ENCODE assay signal across 1 cellular context in genomic region chr1:6579374-6580118, GRCh38.
TF ChIP-seq lines count a peak whose summit lies in the region.

TSS of gene ZBTB48 (plus strand) at chr1:6579994. CDS start at chr1:6580610, 616 bp downstream.

TF ChIP-seq in HepG2, 621 proteins besides CTCF, POLR2A, EP300 and RAD21 (continued from another document and continues in another):
- TF ChIP-seq, protein P1, sequence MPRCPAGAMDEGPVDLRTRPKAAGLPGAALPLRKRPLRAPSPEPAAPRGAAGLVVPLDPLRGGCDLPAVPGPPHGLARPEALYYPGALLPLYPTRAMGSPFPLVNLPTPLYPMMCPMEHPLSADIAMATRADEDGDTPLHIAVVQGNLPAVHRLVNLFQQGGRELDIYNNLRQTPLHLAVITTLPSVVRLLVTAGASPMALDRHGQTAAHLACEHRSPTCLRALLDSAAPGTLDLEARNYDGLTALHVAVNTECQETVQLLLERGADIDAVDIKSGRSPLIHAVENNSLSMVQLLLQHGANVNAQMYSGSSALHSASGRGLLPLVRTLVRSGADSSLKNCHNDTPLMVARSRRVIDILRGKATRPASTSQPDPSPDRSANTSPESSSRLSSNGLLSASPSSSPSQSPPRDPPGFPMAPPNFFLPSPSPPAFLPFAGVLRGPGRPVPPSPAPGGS (CRISPR knock-in tag; IDR thresholded peaks at IDR 0.05), result no peak
- TF ChIP-seq PPARG (CRISPR knock-in tag; conservative IDR thresholded peaks at IDR 0.05) (no peak), NR0B2 (CRISPR knock-in tag; IDR thresholded peaks at IDR 0.05) (no peak), POGZ (CRISPR knock-in tag; IDR thresholded peaks at IDR 0.05) (no peak; the same call in 1 of the 2 replicates), ZNF558 (CRISPR knock-in tag; IDR thresholded peaks at IDR 0.05; ENCODE audit: borderline replicate concordance) (no peak), SRF (IDR thresholded peaks at IDR 0.05; ENCODE audit: low read depth, low read length) (no peak), ZNF430 (CRISPR knock-in tag; IDR thresholded peaks at IDR 0.05) (peak; percentile 62; the same call in 1 of the 2 replicates), NCOA2 (CRISPR knock-in tag; IDR thresholded peaks at IDR 0.05) (no peak), WIZ (CRISPR knock-in tag; IDR thresholded peaks at IDR 0.05) (no peak), NR3C1 (CRISPR knock-in tag; IDR thresholded peaks at IDR 0.05) (no peak), ZNF776 (CRISPR knock-in tag; IDR thresholded peaks at IDR 0.05) (no peak; the same call in 1 of the 2 replicates), LBX2 (CRISPR knock-in tag; IDR thresholded peaks at IDR 0.05; ENCODE audit: borderline replicate concordance) (no peak), PAWR (CRISPR knock-in tag; IDR thresholded peaks at IDR 0.05; ENCODE audit: borderline replicate concordance) (no peak), KLF12 (CRISPR knock-in tag; IDR thresholded peaks at IDR 0.05; ENCODE audit: borderline replicate concordance) (no peak), ZNF276 (CRISPR knock-in tag; IDR thresholded peaks at IDR 0.05; ENCODE audit: low read depth) (no peak), KAT7 (CRISPR knock-in tag; IDR thresholded peaks at IDR 0.05; ENCODE audit: borderline replicate concordance) (no peak), FOXK1 (CRISPR knock-in tag; IDR thresholded peaks at IDR 0.05; ENCODE audit: borderline replicate concordance, low read depth) (peak; percentile 14; the same call in 1 of the 2 replicates), HINFP (CRISPR knock-in tag; IDR thresholded peaks at IDR 0.05; ENCODE audit: low read depth) (peak; percentile 65; the same call in 1 of the 2 replicates), SNRNP70 (IDR thresholded peaks at IDR 0.05; ENCODE audit: low read depth, low read length) (no peak), ELF3 (CRISPR knock-in tag; IDR thresholded peaks at IDR 0.05) (no peak; the same call in 1 of the 2 replicates), RXRA (CRISPR knock-in tag; IDR thresholded peaks at IDR 0.05) (no peak; the same call in 1 of the 2 replicates), KDM2A (CRISPR knock-in tag; IDR thresholded peaks at IDR 0.05; ENCODE audit: borderline replicate concordance, low read depth) (peak; percentile 84; the same call in 1 of the 2 replicates), SMAD1 (CRISPR knock-in tag; IDR thresholded peaks at IDR 0.05; ENCODE audit: borderline replicate concordance, low read depth) (no peak; the same call in 1 of the 2 replicates), ZNF800 (CRISPR knock-in tag; IDR thresholded peaks at IDR 0.05) (0 out of 2 replicates have a peak, but pooled peaks have one; percentile 21), ZNF883 (CRISPR knock-in tag; IDR thresholded peaks at IDR 0.05; ENCODE audit: not compliant biosample characterization) (peak; percentile 61), ZNF264 (CRISPR knock-in tag; IDR thresholded peaks at IDR 0.05) (no peak), ZNF510 (CRISPR knock-in tag; IDR thresholded peaks at IDR 0.05; ENCODE audit: low read depth) (0 out of 2 replicates have a peak, but pooled peaks have one; percentile 44), DMAP1 (CRISPR knock-in tag; IDR thresholded peaks at IDR 0.05) (0 out of 2 replicates have a peak, but pooled peaks have one; percentile 66), ZNF441 (CRISPR knock-in tag; IDR thresholded peaks at IDR 0.05; ENCODE audit: borderline replicate concordance) (peak; percentile 91), ZNF317 (CRISPR knock-in tag; IDR thresholded peaks at IDR 0.05) (no peak), MATR3 (CRISPR knock-in tag; IDR thresholded peaks at IDR 0.05) (no peak), USF2 (IDR thresholded peaks at IDR 0.05; ENCODE audit: low read depth, low read length) (0 out of 2 replicates have a peak, but pooled peaks have one; percentile 6), USF2 (CRISPR knock-in tag; IDR thresholded peaks at IDR 0.05; ENCODE audit: borderline replicate concordance) (peak; percentile 62; the same call in 1 of the 2 replicates), ZNF235 (CRISPR knock-in tag; IDR thresholded peaks at IDR 0.05; ENCODE audit: borderline replicate concordance) (no peak), KDM4B (CRISPR knock-in tag; IDR thresholded peaks at IDR 0.05) (peak; percentile 42; the same call in 1 of the 2 replicates), ZNF687 (CRISPR knock-in tag; IDR thresholded peaks at IDR 0.05) (peak; percentile 97), ZNF460 (CRISPR knock-in tag; IDR thresholded peaks at IDR 0.05; ENCODE audit: borderline replicate concordance) (no peak)
- TF ChIP-seq, protein P2, sequence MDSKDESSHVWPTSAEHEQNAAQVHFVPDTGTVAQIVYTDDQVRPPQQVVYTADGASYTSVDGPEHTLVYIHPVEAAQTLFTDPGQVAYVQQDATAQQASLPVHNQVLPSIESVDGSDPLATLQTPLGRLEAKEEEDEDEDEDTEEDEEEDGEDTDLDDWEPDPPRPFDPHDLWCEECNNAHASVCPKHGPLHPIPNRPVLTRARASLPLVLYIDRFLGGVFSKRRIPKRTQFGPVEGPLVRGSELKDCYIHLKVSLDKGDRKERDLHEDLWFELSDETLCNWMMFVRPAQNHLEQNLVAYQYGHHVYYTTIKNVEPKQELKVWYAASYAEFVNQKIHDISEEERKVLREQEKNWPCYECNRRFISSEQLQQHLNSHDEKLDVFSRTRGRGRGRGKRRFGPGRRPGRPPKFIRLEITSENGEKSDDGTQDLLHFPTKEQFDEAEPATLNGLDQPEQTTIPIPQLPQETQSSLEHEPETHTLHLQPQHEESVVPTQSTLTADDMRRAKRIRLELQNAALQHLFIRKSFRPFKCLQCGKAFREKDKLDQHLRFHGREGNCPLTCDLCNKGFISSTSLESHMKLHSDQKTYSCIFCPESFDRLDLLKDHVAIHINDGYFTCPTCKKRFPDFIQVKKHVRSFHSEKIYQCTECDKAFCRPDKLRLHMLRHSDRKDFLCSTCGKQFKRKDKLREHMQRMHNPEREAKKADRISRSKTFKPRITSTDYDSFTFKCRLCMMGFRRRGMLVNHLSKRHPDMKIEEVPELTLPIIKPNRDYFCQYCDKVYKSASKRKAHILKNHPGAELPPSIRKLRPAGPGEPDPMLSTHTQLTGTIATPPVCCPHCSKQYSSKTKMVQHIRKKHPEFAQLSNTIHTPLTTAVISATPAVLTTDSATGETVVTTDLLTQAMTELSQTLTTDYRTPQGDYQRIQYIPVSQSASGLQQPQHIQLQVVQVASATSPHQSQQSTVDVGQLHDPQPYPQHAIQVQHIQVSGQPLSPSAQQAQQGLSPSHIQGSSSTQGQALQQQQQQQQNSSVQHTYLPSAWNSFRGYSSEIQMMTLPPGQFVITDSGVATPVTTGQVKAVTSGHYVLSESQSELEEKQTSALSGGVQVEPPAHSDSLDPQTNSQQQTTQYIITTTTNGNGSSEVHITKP (CRISPR knock-in tag; IDR thresholded peaks at IDR 0.05; ENCODE audit: low read depth), result no peak
- TF ChIP-seq, protein P3, sequence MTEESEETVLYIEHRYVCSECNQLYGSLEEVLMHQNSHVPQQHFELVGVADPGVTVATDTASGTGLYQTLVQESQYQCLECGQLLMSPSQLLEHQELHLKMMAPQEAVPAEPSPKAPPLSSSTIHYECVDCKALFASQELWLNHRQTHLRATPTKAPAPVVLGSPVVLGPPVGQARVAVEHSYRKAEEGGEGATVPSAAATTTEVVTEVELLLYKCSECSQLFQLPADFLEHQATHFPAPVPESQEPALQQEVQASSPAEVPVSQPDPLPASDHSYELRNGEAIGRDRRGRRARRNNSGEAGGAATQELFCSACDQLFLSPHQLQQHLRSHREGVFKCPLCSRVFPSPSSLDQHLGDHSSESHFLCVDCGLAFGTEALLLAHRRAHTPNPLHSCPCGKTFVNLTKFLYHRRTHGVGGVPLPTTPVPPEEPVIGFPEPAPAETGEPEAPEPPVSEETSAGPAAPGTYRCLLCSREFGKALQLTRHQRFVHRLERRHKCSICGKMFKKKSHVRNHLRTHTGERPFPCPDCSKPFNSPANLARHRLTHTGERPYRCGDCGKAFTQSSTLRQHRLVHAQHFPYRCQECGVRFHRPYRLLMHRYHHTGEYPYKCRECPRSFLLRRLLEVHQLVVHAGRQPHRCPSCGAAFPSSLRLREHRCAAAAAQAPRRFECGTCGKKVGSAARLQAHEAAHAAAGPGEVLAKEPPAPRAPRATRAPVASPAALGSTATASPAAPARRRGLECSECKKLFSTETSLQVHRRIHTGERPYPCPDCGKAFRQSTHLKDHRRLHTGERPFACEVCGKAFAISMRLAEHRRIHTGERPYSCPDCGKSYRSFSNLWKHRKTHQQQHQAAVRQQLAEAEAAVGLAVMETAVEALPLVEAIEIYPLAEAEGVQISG (CRISPR knock-in tag; IDR thresholded peaks at IDR 0.05), result peak; percentile 75
